In the genomic region with DNA sequence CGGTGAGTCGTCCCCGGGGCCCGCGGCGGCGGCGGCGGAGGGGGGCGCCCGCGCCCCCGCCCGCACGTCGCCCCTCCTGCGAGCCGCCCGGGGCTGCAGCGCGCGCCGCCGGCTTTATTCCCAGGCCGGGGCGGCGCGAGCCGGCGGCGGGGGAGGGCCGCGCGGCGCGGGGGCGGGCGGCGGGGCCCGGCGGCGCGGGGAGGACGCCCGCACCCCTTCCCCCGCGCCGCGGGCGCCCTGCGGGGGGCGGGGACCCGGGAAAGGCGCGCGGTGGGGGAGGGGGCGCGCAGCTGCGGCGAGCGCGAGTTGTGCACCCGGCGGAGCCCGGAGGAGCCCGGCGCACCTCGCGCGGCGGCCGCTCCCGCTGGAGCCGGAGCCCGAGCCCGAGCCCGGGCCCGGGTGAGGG, we compare ENCODE assay signal across 9 cellular contexts. TPM values are rescaled to one million over a fixed set of nuclear protein-coding genes. Genes with fewer than 3 reads are reported as not detected.
A peak's percentile ranks its signal among the peaks of the same experiment; 100 is the strongest.
DNase-seq lines count a peak whose midpoint lies in the region; ATAC-seq lines count a peak whose summit lies in the region.
"Had no signal": no experiment of that assay in that cellular context is flagged by ENCODE, and none has a peak within 500 bp of the region (broad histone marks: within the 10 kb centered on the region; RNA-seq: fewer than 3 reads in every experiment).

No MANE protein-coding gene starts in this region.

- peaks cover 14% of the 10 kb centered on the region for H3K36me3 Mint-ChIP-seq in activated CD8-positive, alpha-beta memory T cell treated with anti-CD3 and anti-CD28 coated beads, Interleukin-2, amount 10 ng/mL, durations not matched to agents 7 days and 5 days
- H3K36me3 Mint-ChIP-seq in activated CD4-positive, alpha-beta memory T cell treated with anti-CD3 and anti-CD28 coated beads for 36 hours: peaks cover 40% of the 10 kb centered on the region

- H3K4me3 Mint-ChIP-seq in activated CD8-positive, alpha-beta memory T cell treated with anti-CD3 and anti-CD28 coated beads, Interleukin-2, amount 10 ng/mL, durations not matched to agents 7 days and 5 days: peak overlapping the region; percentile 81
- no peak overlapping the region for H3K4me3 Mint-ChIP-seq in activated CD4-positive, alpha-beta memory T cell treated with anti-CD3 and anti-CD28 coated beads for 36 hours

- no peaks in the 10 kb centered on the region for H3K27me3 Mint-ChIP-seq in activated CD8-positive, alpha-beta memory T cell treated with anti-CD3 and anti-CD28 coated beads, Interleukin-2, amount 10 ng/mL, durations not matched to agents 7 days and 5 days
- H3K27me3 Mint-ChIP-seq in activated CD4-positive, alpha-beta memory T cell treated with anti-CD3 and anti-CD28 coated beads for 36 hours: no peaks in the 10 kb centered on the region
- H3K27me3 Mint-ChIP-seq: brain had no signal

- H3K27ac Mint-ChIP-seq in activated CD8-positive, alpha-beta memory T cell treated with anti-CD3 and anti-CD28 coated beads, Interleukin-2, amount 10 ng/mL, durations not matched to agents 7 days and 5 days: no peak overlapping the region
- H3K27ac Mint-ChIP-seq in activated CD4-positive, alpha-beta memory T cell treated with anti-CD3 and anti-CD28 coated beads for 36 hours: peak overlapping the region; percentile 93

- intact Hi-C loops in activated CD4-positive, alpha-beta memory T cell treated with anti-CD3 and anti-CD28 coated beads for 36 hours (cut with micrococcal nuclease): loop anchor here (2.0 to 10.0 kb wide), 5 partner anchors 41 to 1887 kb away; a partner anchor contains a TSS

- peak; percentile 8 for ATAC-seq in activated CD8-positive, alpha-beta memory T cell treated with anti-CD3 and anti-CD28 coated beads, Interleukin-2, amount 10 ng/mL, durations not matched to agents 7 days and 5 days
- ATAC-seq in HG03097 (IDR thresholded peaks at IDR 0.05; ENCODE audit: low FRiP score, unreplicated experiment): peak; percentile 11

- CTCF ChIA-PET in activated CD8-positive, alpha-beta memory T cell treated with anti-CD3 and anti-CD28 coated beads, Interleukin-2, amount 10 ng/mL, durations not matched to agents 7 days and 5 days (lab: Charles Lee): interaction anchor here (1.3 to 1.5 kb wide), 5 partner anchors 9 to 159 kb away, joined by 4 to 14 read pairs (median 6); a partner anchor contains a TSS
- CTCF ChIA-PET in activated CD4-positive, alpha-beta memory T cell treated with anti-CD3 and anti-CD28 coated beads for 36 hours (lab: Charles Lee): interaction anchor here (0.6 to 1.8 kb wide), 5 partner anchors 11 to 74 kb away, joined by 3 to 15 read pairs (median 6); a partner anchor contains a TSS

- H3K9me3 Mint-ChIP-seq in activated CD8-positive, alpha-beta memory T cell treated with anti-CD3 and anti-CD28 coated beads, Interleukin-2, amount 10 ng/mL, durations not matched to agents 7 days and 5 days (ENCODE audit: low read depth): no peaks in the 10 kb centered on the region
- no peaks in the 10 kb centered on the region for H3K9me3 Mint-ChIP-seq in activated CD4-positive, alpha-beta memory T cell treated with anti-CD3 and anti-CD28 coated beads for 36 hours

- POLR2A ChIA-PET in activated CD4-positive, alpha-beta memory T cell treated with anti-CD3 and anti-CD28 coated beads for 36 hours (lab: Charles Lee): interaction anchor here (1.2 to 1.9 kb wide), 14 partner anchors 10 to 651 kb away, joined by 3 to 29 read pairs (median 5); a partner anchor contains a TSS

- H3K4me3 ChIP-seq in skeletal muscle cell (ENCODE audit: low read depth, low read length): peak overlapping the region; percentile 83

- peaks cover 45% of the 10 kb centered on the region for H3K4me1 Mint-ChIP-seq in activated CD8-positive, alpha-beta memory T cell treated with anti-CD3 and anti-CD28 coated beads, Interleukin-2, amount 10 ng/mL, durations not matched to agents 7 days and 5 days
- peaks cover 50% of the 10 kb centered on the region for H3K4me1 Mint-ChIP-seq in activated CD4-positive, alpha-beta memory T cell treated with anti-CD3 and anti-CD28 coated beads for 36 hours (ENCODE audit: low read depth)

- no peak for DNase-seq in activated CD8-positive, alpha-beta memory T cell treated with anti-CD3 and anti-CD28 coated beads, Interleukin-2, amount 10 ng/mL, durations not matched to agents 7 days and 5 days
- no peak for DNase-seq in activated CD8-positive, alpha-beta memory T cell treated with anti-CD3 and anti-CD28 coated beads for 24 hours
- DNase-seq in activated CD4-positive, alpha-beta memory T cell treated with anti-CD3 and anti-CD28 coated beads for 36 hours: peak; percentile 48
- DNase-seq in germinal center (ENCODE audit: low spot score) (peak; percentile 63), skeletal muscle cell (ENCODE audit: low read depth) (no peak), DMS79 (lab: John Stamatoyannopoulos, UW) (no peak), SW480 (ENCODE audit: low spot score) (no peak)

RNA-seq across cellular contexts. Expression of a gene that starts 0.6 kb away (rescaled TPM):
- total RNA-seq in activated CD8-positive, alpha-beta memory T cell treated with anti-CD3 and anti-CD28 coated beads, Interleukin-2, amount 10 ng/mL, durations not matched to agents 7 days and 5 days: 100 to 1,000 TPM; 214 to 312 TPM
- total RNA-seq in activated CD4-positive, alpha-beta memory T cell treated with anti-CD3 and anti-CD28 coated beads for 36 hours: 100 to 1,000 TPM; 422 to 429 TPM

RNA-seq across cellular contexts. Expression of a gene that starts 11.5 kb away (rescaled TPM):
- total RNA-seq in activated CD8-positive, alpha-beta memory T cell treated with anti-CD3 and anti-CD28 coated beads, Interleukin-2, amount 10 ng/mL, durations not matched to agents 7 days and 5 days: 10 to 100 TPM; 34.0 to 41.4 TPM
- total RNA-seq in activated CD4-positive, alpha-beta memory T cell treated with anti-CD3 and anti-CD28 coated beads for 36 hours: 10 to 100 TPM; 22.4 to 25.2 TPM

Comparison
In these comparisons a context has a peak if more than half of its experiments do, and no peak if none do; other contexts are left out.
1. DNase-seq: peak in activated CD4-positive, alpha-beta memory T cell treated with anti-CD3 and anti-CD28 coated beads for 36 hours (single experiment) and germinal center (single experiment); none in activated CD8-positive, alpha-beta memory T cell treated with anti-CD3 and anti-CD28 coated beads, Interleukin-2, amount 10 ng/mL, durations not matched to agents 7 days and 5 days (single experiment), activated CD8-positive, alpha-beta memory T cell treated with anti-CD3 and anti-CD28 coated beads for 24 hours (single experiment), skeletal muscle cell (single experiment), DMS79 (single experiment) and SW480 (single experiment).